Comparison of ENCODE assay signal across 8 cellular contexts in genomic region chr4:169658970-169659735, GRCh38. TPM values are rescaled to one million over a fixed set of nuclear protein-coding genes. Genes with fewer than 3 reads are reported as not detected.
DNase-seq lines count a peak whose midpoint lies in the region; ATAC-seq, FAIRE-seq and TF ChIP-seq lines count a peak whose summit lies in the region.

No MANE protein-coding gene starts in this region.

- peak overlapping the region; percentile 71 for H3K9ac ChIP-seq in HCT116 (ENCODE audit: low read length)
- peak overlapping the region; percentile 88 for H3K9ac ChIP-seq in astrocyte (ENCODE audit: low read length)
- no peak overlapping the region for H3K9ac ChIP-seq in mesendoderm (ENCODE audit: low read length)

- intact Hi-C loops in HCT116 (cut with micrococcal nuclease) = no loop called here

- H3K27ac ChIP-seq in 22Rv1 = peak overlapping the region; percentile 94
- peak overlapping the region; percentile 79; the same call in 1 of the 2 replicates for H3K27ac ChIP-seq in HCT116 (ENCODE audit: low read depth, low read length)
- H3K27ac ChIP-seq in astrocyte (ENCODE audit: low read depth, low read length) = peak overlapping the region; percentile 94
- no peak overlapping the region for H3K27ac ChIP-seq in mesendoderm (ENCODE audit: low read depth, low read length)

- TF ChIP-seq RAD21 in HCT116 (IDR thresholded peaks at IDR 0.05; ENCODE audit: low read depth) = no peak

- H3K27me3 Mint-ChIP-seq in astrocyte (ENCODE audit: low read depth, unreplicated experiment) = no peaks in the 10 kb centered on the region

- H2BK15ac ChIP-seq in mesendoderm (replicated peaks; ENCODE audit: low read depth) = no peak overlapping the region

- H3K27ac Mint-ChIP-seq in astrocyte (ENCODE audit: unreplicated experiment) = peak overlapping the region; percentile 98

- no peak overlapping the region for H3K56ac ChIP-seq in mesendoderm (ENCODE audit: low read length)

- H3K9me2 ChIP-seq in HCT116 (ENCODE audit: insufficient read depth) = no peaks in the 10 kb centered on the region

- H3K4ac ChIP-seq in mesendoderm (ENCODE audit: low read depth, low read length) = no peak overlapping the region

- H3K79me1 ChIP-seq in mesendoderm (ENCODE audit: low read length) = peaks cover 1% of the 10 kb centered on the region

- H2AFZ ChIP-seq in HCT116 (ENCODE audit: low read depth, low read length, poor library complexity, severe bottlenecking) = no peak overlapping the region
- no peak overlapping the region for H2AFZ ChIP-seq in astrocyte (ENCODE audit: low read depth, low read length)

- H3K9me3 Mint-ChIP-seq in astrocyte (ENCODE audit: unreplicated experiment) = no peaks in the 10 kb centered on the region

- H3K4me2 ChIP-seq in HCT116 (ENCODE audit: low read length) (peak overlapping the region; percentile 86), astrocyte (ENCODE audit: low read length) (peak overlapping the region; percentile 86), mesendoderm (ENCODE audit: low read length) (no peak overlapping the region)

- peak overlapping the region; percentile 14 for H3K4me3 Mint-ChIP-seq in astrocyte (ENCODE audit: unreplicated experiment)

- H3K4me1 Mint-ChIP-seq in astrocyte (ENCODE audit: low read depth, unreplicated experiment) = peaks cover 13% of the 10 kb centered on the region

- no peak overlapping the region for H3K18ac ChIP-seq in mesendoderm (ENCODE audit: low read length)

- peaks cover 31 to 43% of the 10 kb centered on the region in 2 experiments for H3K4me1 ChIP-seq in HCT116 (ENCODE audit: control insufficient read depth in 1 of 2, insufficient read depth in 2 of 2, low read length in 2 of 2)
- H3K4me1 ChIP-seq in astrocyte (ENCODE audit: insufficient read depth, low read length) = peaks cover 15% of the 10 kb centered on the region
- H3K4me1 ChIP-seq in mesendoderm (ENCODE audit: control insufficient read depth, low read depth, low read length) = no peaks in the 10 kb centered on the region

- no peak overlapping the region for H2BK5ac ChIP-seq in mesendoderm (ENCODE audit: low read length)

- H3K27me3 ChIP-seq in HCT116 (ENCODE audit: insufficient read depth, low read length) (no peaks in the 10 kb centered on the region), astrocyte (ENCODE audit: insufficient read depth, low read length) (no peaks in the 10 kb centered on the region), mesendoderm (ENCODE audit: insufficient read depth, low read length, poor library complexity) (no peaks in the 10 kb centered on the region)

- H3K4me3 ChIP-seq in HCT116 (replicated peaks in 1 of 2; ENCODE audit: low read depth in 1 of 2, low read length in 2 of 2) = peak overlapping the region; percentile 60 to 63
- peak overlapping the region; percentile 72 for H3K4me3 ChIP-seq in astrocyte (ENCODE audit: insufficient read depth, low read depth, low read length)
- no peak overlapping the region for H3K4me3 ChIP-seq in mesendoderm (ENCODE audit: low read length)

- RAD21 ChIA-PET in HCT116 (lab: Charles Lee; ENCODE audit: low non-redundant PET in 1 of 2, low total read pairs in 2 of 2, uncharacterized antibody in 2 of 2, unreplicated experiment in 2 of 2) = no interaction called here

- WGBS in mesendoderm (ENCODE audit: extremely low coverage, insufficient coverage, low lambda C conversion rate) = no CpG with 5 or more reads among the region's 6 CpGs

- no peak overlapping the region for H4K5ac ChIP-seq in mesendoderm (ENCODE audit: low read length)

- POLR2A ChIA-PET in HCT116 (lab: Charles Lee) = interaction anchor here (1.0 to 3.6 kb wide), 3 partner anchors 9 to 117 kb away, joined by 3 to 17 read pairs (median 12); partner anchors contain the start of gene CLCN3
- POLR2A ChIA-PET in GM10248 (lab: Yijun Ruan, JAX) = interaction anchor here (1.3 kb wide), 1 partner anchor 39 kb away, joined by 4 read pairs; the partner anchor contains the start of gene CLCN3

- no peaks in the 10 kb centered on the region for H4K20me1 ChIP-seq in HCT116 (ENCODE audit: insufficient read depth)
- H4K20me1 ChIP-seq in astrocyte (ENCODE audit: insufficient read depth, low read length) = no peaks in the 10 kb centered on the region

- DNase-seq in HCT116 (ENCODE audit: low read depth, low spot score) (no peak), astrocyte (ENCODE audit: low read depth) (no peak), mesendoderm (peak; percentile 18), DMS79 treated with DMSO at 0.1 percent for 48 hours (lab: John Stamatoyannopoulos, UW) (no peak), GM10248 (ENCODE audit: extremely low spot score) (no peak)
- no peak for DNase-seq in stimulated activated CD4-positive, alpha-beta T cell treated with anti-CD3 and anti-CD28 coated beads, Interleukin-1b, Interleukin-23, amount 100 ng/mL, for 48 hours

- H3K36me3 ChIP-seq in HCT116 (ENCODE audit: control insufficient read depth in 1 of 2, insufficient read depth in 2 of 2, low read length in 2 of 2) = no peaks in the 10 kb centered on the region
- H3K36me3 ChIP-seq in astrocyte (ENCODE audit: insufficient read depth, low read length) = no peaks in the 10 kb centered on the region
- no peaks in the 10 kb centered on the region for H3K36me3 ChIP-seq in mesendoderm (ENCODE audit: control insufficient read depth, insufficient read depth, low read length)

- H4K8ac ChIP-seq in mesendoderm (ENCODE audit: low read depth, low read length) = no peak overlapping the region

- H2BK120ac ChIP-seq in mesendoderm (ENCODE audit: low read depth, low read length) = no peak overlapping the region

- peak; percentile 5 for FAIRE-seq in astrocyte (lab: Jason Lieb, UNC)

- H3K9me3 ChIP-seq in HCT116 (ENCODE audit: control insufficient read depth in 1 of 2, insufficient read depth in 1 of 2, low read depth in 1 of 2, low read length in 2 of 2) = no peaks in the 10 kb centered on the region
- H3K9me3 ChIP-seq in astrocyte (ENCODE audit: insufficient read depth, low read depth, low read length) = no peaks in the 10 kb centered on the region

- ATAC-seq in HCT116 = peak; percentile 4; the same call in 1 of the 2 replicates
- no peak for ATAC-seq in GM19467 (IDR thresholded peaks at IDR 0.05; ENCODE audit: unreplicated experiment)

- H3K23ac ChIP-seq in mesendoderm (ENCODE audit: low read length) = no peak overlapping the region

- TSS peak; percentile 98 for BruUV-seq in HCT116 (replicated peaks; lab: Mats Ljungman, UMichigan)

- H3K36me3 Mint-ChIP-seq in astrocyte (ENCODE audit: low read depth, unreplicated experiment) = no peaks in the 10 kb centered on the region

- TF ChIP-seq CTCF in 22Rv1 (IDR thresholded peaks at IDR 0.05) (no peak), HCT116 (IDR thresholded peaks at IDR 0.05 in 2 of 3, conservative IDR thresholded peaks at IDR 0.05 in 1 of 3; ENCODE audit: borderline replicate concordance in 1 of 3, insufficient read depth in 1 of 3, low read depth in 2 of 3, low read length in 2 of 3) (no peak), astrocyte (IDR thresholded peaks at IDR 0.05; ENCODE audit: insufficient read depth, low read depth, low read length) (no peak), GM10248 (IDR thresholded peaks at IDR 0.05; ENCODE audit: control extremely low read depth, extremely low read depth, low read depth, missing control alignments) (no peak)

- H2AK5ac ChIP-seq in mesendoderm (ENCODE audit: low read length) = no peak overlapping the region

- CTCF ChIA-PET in HCT116 (lab: Charles Lee) = interaction anchor here (0.9 to 1.5 kb wide), 3 partner anchors 39 to 389 kb away, joined by 4 to 7 read pairs (median 4); partner anchors contain the start of gene CLCN3
- CTCF ChIA-PET in GM10248 (lab: Yijun Ruan, JAX) = interaction anchor here (1.2 to 3.3 kb wide), 7 partner anchors 9 to 46 kb away, joined by 3 to 16 read pairs (median 6); partner anchors contain the start of genes CLCN3 and NEK1

- no peak for TF ChIP-seq POLR2A in HCT116 (IDR thresholded peaks at IDR 0.05; ENCODE audit: borderline replicate concordance, extremely low read depth, insufficient read depth, insufficient read length)

- H3K79me2 ChIP-seq in HCT116 (ENCODE audit: insufficient read depth, low read length) (peaks cover 87% of the 10 kb centered on the region), astrocyte (ENCODE audit: insufficient read depth, low read length) (peaks cover 24% of the 10 kb centered on the region), mesendoderm (ENCODE audit: control insufficient read depth, insufficient read depth, low read length) (peaks cover 6% of the 10 kb centered on the region)

TF ChIP-seq in HCT116, 20 proteins besides CTCF, POLR2A, EP300 and RAD21 (continues in another document):
- TF ChIP-seq JUND (IDR thresholded peaks at IDR 0.05) (no peak), SIN3A (IDR thresholded peaks at IDR 0.05; ENCODE audit: low read depth) (no peak), ZBTB33 (IDR thresholded peaks at IDR 0.05; ENCODE audit: extremely low read depth, insufficient replicate concordance, low read length) (no peak), TCF7L2 (IDR thresholded peaks at IDR 0.05; ENCODE audit: borderline replicate concordance, extremely low read depth, insufficient read depth, insufficient read length) (no peak), MAX (IDR thresholded peaks at IDR 0.05) (no peak), CEBPB (IDR thresholded peaks at IDR 0.05; ENCODE audit: low read depth) (no peak), EGR1 (IDR thresholded peaks at IDR 0.05; ENCODE audit: low read depth) (no peak), EZH2 (IDR thresholded peaks at IDR 0.05) (no peak)

RNA-seq across cellular contexts. Expression of gene CLCN3, which starts 38.8 kb away (rescaled TPM):
- total RNA-seq in HCT116 (2021; ENCODE audit: unreplicated experiment) (60.4 TPM), astrocyte (51.1 and 55.1 TPM in 2 replicates)
- 37.7 and 38.0 TPM in 2 replicates for polyA plus RNA-seq in HCT116 (2012)
- 16.5 TPM for polyA plus RNA-seq in mesendoderm (2013, experiment 1 of 2)
- polyA plus RNA-seq in mesendoderm (2013, experiment 2 of 2) = 17.1 TPM

RNA-seq across cellular contexts. Expression of gene NEK1, which starts 46.8 kb away (rescaled TPM):
- total RNA-seq in HCT116 (2021; ENCODE audit: unreplicated experiment) (13.3 TPM), astrocyte (13.0 and 15.1 TPM in 2 replicates)
- 3.3 and 4.3 TPM in 2 replicates for polyA plus RNA-seq in HCT116 (2012)
- polyA plus RNA-seq in mesendoderm (2013, experiment 1 of 2) = 7.9 TPM
- 8.1 TPM for polyA plus RNA-seq in mesendoderm (2013, experiment 2 of 2)
